In the genomic region with DNA sequence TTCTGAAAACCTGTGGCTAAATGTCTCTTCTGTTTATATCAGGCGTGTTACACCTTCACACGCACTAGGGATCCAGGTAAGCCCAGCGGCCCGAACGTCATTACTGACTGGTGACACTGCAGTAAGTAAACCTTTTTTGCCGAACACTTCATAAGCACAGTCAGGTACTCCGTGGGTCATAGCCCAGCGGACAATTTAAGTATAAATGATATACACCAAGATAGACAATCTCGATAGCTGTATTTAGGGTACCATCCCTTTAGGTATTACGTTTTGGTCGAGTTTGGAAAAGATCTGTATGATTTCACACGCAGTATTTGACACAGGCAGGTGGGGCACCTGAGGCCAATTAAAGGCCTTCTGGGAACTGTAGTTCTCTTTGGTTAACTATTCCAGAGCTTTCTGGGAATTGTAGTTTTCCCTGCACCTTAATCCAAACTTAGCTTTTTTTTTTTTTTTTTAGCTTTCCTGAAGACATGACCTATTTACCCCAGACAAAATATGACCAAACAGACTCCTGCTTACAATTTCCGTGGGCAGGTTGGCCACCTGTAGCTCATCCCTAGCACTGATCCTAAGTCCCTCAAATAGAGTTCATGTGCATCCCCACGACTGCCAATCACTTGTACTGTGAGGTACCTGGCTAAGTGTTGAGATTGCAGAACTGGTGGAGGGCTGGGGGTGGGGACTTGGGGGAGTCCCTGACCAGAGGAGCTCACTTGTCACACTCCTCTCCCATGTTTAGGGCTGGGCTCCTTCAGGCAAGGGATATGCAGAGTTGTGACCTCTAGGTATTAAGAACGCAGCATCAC, we compare ENCODE assay signal across 8 cellular contexts. TPM values are rescaled to one million over a fixed set of nuclear protein-coding genes. Genes with fewer than 3 reads are reported as not detected.
DNase-seq lines count a peak whose midpoint lies in the region; ATAC-seq and TF ChIP-seq lines count a peak whose summit lies in the region.

No MANE protein-coding gene starts in this region.

- DNase-seq in COR-L47 (lab: John Stamatoyannopoulos, UW) (peak; percentile 51), HL-60 (ENCODE audit: low read depth in 1 of 2, low spot score in 1 of 2) (peak in 1 of 2 experiments; percentile 36), NT2/D1 (ENCODE audit: low read depth, low spot score) (no peak), heart right ventricle (no peak), posterior vena cava (ENCODE audit: low spot score) (peak; percentile 71), activated gamma-delta T cell (lab: John Stamatoyannopoulos, UW) (no peak)

- peaks cover 38% of the 10 kb centered on the region for H3K4me1 Mint-ChIP-seq in activated naive CD8-positive, alpha-beta T cell (ENCODE audit: low read depth)

- no peaks in the 10 kb centered on the region for H3K36me3 Mint-ChIP-seq in activated naive CD8-positive, alpha-beta T cell

- H3K36me3 ChIP-seq in NT2/D1 (ENCODE audit: insufficient read depth, insufficient read length, low read length) (peaks cover 36% of the 10 kb centered on the region), heart right ventricle (peaks cover 0 to 31% (median 3%) of the 10 kb centered on the region in 9 donors)

- 8% methylated on average over 15 of the region's 15 CpGs for WGBS in heart right ventricle, 2 donors

- TF ChIP-seq CTCF in HL-60 (IDR thresholded peaks at IDR 0.05; ENCODE audit: insufficient read depth, low read length) (no peak), heart right ventricle (IDR thresholded peaks at IDR 0.05) (peak in 1 of 9 donors; percentile 7)

- H3K27me3 ChIP-seq in HL-60 (ENCODE audit: insufficient read depth, poor library complexity, severe bottlenecking): no peaks in the 10 kb centered on the region
- H3K27me3 ChIP-seq in NT2/D1 (ENCODE audit: insufficient read depth, insufficient read length): no peaks in the 10 kb centered on the region
- no peaks in the 10 kb centered on the region for H3K27me3 ChIP-seq in heart right ventricle

- peak overlapping the region; percentile 78 for H3K4me3 ChIP-seq in HL-60 (replicated peaks; ENCODE audit: insufficient read depth, low read length)
- peak overlapping the region; percentile 89 for H3K4me3 ChIP-seq in NT2/D1 (ENCODE audit: insufficient read length, low read depth)
- H3K4me3 ChIP-seq in heart right ventricle: peak overlapping the region; percentile 55 to 98 (median 87)

- intact Hi-C loops in heart right ventricle (cut with DNase I): loop anchor here in 1 of 10 donors (5.0 kb wide), 1 partner anchor 276 kb away; a partner anchor contains a TSS
- intact Hi-C loops in posterior vena cava (cut with DNase I): no loop called here

- H3K9ac ChIP-seq in NT2/D1 (ENCODE audit: insufficient read length, low read depth): peak overlapping the region; percentile 93

- H3K27ac ChIP-seq in HL-60 (replicated peaks) (peak overlapping the region; percentile 74), heart right ventricle (peak overlapping the region; percentile 32 to 90 (median 86))

- H3K9me3 Mint-ChIP-seq in activated naive CD8-positive, alpha-beta T cell (ENCODE audit: low read depth): no peaks in the 10 kb centered on the region

- ATAC-seq in heart right ventricle: peak in 4 of 8 donors; percentile 44 to 61 (median 48)
- no peak for ATAC-seq in GM18517 (IDR thresholded peaks at IDR 0.05; ENCODE audit: unreplicated experiment)

- H3K27me3 Mint-ChIP-seq in activated naive CD8-positive, alpha-beta T cell: no peaks in the 10 kb centered on the region

- peaks cover 6% of the 10 kb centered on the region for H3K4me1 ChIP-seq in NT2/D1 (ENCODE audit: insufficient read depth, insufficient read length)
- peaks cover 3 to 49% (median 38%) of the 10 kb centered on the region in 9 donors for H3K4me1 ChIP-seq in heart right ventricle

- peak overlapping the region; percentile 96 for H3K4me3 Mint-ChIP-seq in activated naive CD8-positive, alpha-beta T cell

- peak overlapping the region; percentile 98 for H3K27ac Mint-ChIP-seq in activated naive CD8-positive, alpha-beta T cell

- H3K9me3 ChIP-seq in NT2/D1 (ENCODE audit: insufficient read depth, low read length) (no peaks in the 10 kb centered on the region), heart right ventricle (no peaks in the 10 kb centered on the region)

RNA-seq across cellular contexts. Expression of a gene that starts 0.9 kb away (rescaled TPM):
- total RNA-seq in heart right ventricle (10 to 100 TPM in 9 of 10 donors, 1 to 10 TPM in 1; 6.4 to 18.7 (median 14.2) TPM), posterior vena cava (10 to 100 TPM; 24.0 to 26.8 TPM)
- polyA plus RNA-seq in heart right ventricle: 10 to 100 TPM; 13.2 to 21.7 TPM

RNA-seq across cellular contexts. Expression of a gene that starts 3.5 kb away (rescaled TPM):
- 1 to 10 TPM; 1.5 to 4.9 (median 2.8) TPM for total RNA-seq in heart right ventricle
- polyA plus RNA-seq in heart right ventricle: 1 to 10 TPM; 2.0 TPM
- total RNA-seq in posterior vena cava: 1 to 10 TPM; 3.6 to 4.2 TPM

RNA-seq across cellular contexts. Expression of a gene that starts 19.6 kb away (rescaled TPM):
- total RNA-seq in heart right ventricle (under 1 TPM in 2 of 10 donors, not detected in 8; 0.14 to 0.24 TPM), posterior vena cava (under 1 TPM; 0.33 to 0.65 TPM)
- polyA plus RNA-seq in heart right ventricle: under 1 TPM in 1 of 2 donors, not detected in 1; 0.03 TPM

RNA-seq across cellular contexts. Expression of a gene that starts 29.1 kb away (rescaled TPM):
- total RNA-seq in heart right ventricle (10 to 100 TPM in 2 of 10 donors, 1 to 10 TPM in 8; 2.0 to 63.0 (median 4.2) TPM), posterior vena cava (10 to 100 TPM; 14.0 to 59.6 TPM)
- 1 to 10 TPM; 1.1 to 1.7 TPM for polyA plus RNA-seq in heart right ventricle

RNA-seq across cellular contexts. Expression of a gene that starts 35.8 kb away (rescaled TPM):
- total RNA-seq in heart right ventricle: 10 to 100 TPM; 18.1 to 32.4 (median 22.3) TPM
- 10 to 100 TPM; 15.7 to 48.0 TPM for polyA plus RNA-seq in heart right ventricle
- 10 to 100 TPM; 22.2 to 29.0 TPM for total RNA-seq in posterior vena cava

Comparison
In these comparisons a context has a peak if more than half of its experiments do, and no peak if none do; other contexts are left out.
1. DNase-seq: peak in COR-L47 (single experiment) and posterior vena cava (single experiment); none in NT2/D1 (single experiment), heart right ventricle (0 of 2) and activated gamma-delta T cell (single experiment).
2. Peak in every context shown above with its lines, with median percentiles within 50 percentile points of each other: H3K4me3 ChIP-seq.